ENCODE assay signal across 1 cellular context in the genomic region with DNA sequence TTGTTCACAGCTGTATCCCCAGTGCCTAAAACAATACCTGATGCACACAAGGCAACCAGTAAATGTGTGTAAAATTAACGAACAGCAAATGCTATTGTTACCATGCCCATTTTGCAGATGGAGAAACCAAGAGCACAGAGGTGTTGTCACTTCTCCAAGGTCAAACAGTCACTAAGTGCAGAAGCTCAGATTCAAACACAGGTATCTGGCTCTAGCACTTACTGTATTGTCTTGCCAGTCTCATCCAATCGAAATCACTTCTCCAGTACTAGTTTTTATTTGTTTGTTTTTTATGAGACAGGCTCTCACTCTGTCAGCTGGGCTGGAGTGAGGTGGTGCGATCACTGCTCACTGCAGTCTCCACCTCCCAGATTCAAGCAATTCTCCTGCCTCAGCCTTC.
TF ChIP-seq lines count a peak whose summit lies in the region.

No MANE protein-coding gene starts in this region.

TF ChIP-seq in H1, 55 proteins besides CTCF, POLR2A, EP300 and RAD21:
- TF ChIP-seq BACH1 (IDR thresholded peaks at IDR 0.05; ENCODE audit: low read length) (no peak), KDM1A (IDR thresholded peaks at IDR 0.05; ENCODE audit: borderline replicate concordance, low read length) (0 out of 2 replicates have a peak, but pooled peaks have one; percentile 17)
